In the genomic region with DNA sequence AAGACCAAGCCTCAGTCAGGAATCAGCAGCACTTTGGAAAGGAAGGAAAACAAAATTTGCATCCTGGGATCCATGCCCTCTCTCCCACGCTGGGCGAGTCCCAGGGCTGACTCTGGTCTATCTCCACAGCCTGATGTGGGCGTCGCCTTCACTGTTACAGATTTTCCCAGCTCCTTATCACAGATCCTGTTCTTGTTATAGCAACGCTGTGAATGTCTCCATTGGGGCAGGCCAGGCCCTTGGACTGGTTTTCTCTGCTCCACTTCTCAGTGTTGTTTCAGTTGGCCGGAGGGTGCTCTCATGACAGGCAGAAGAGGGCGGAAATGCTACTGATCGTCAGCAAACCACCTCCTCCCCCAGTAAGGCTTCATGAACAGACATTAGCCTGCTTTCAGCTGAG, we compare ENCODE assay signal across 11 cellular contexts.
DNase-seq lines count a peak whose midpoint lies in the region; ATAC-seq, FAIRE-seq and TF ChIP-seq lines count a peak whose summit lies in the region.
"Had no signal": no experiment of that assay in that cellular context is flagged by ENCODE, and none has a peak within 500 bp of the region (broad histone marks: within the 10 kb centered on the region; RNA-seq: fewer than 3 reads in every experiment).

No MANE protein-coding gene starts in this region.

- intact Hi-C loops in kidney (cut with DNase I): no loop called here
- intact Hi-C loops in psoas muscle (cut with DNase I): no loop called here

- no peaks in the 10 kb centered on the region for H3K23me2 ChIP-seq in H1 (ENCODE audit: low read depth, low read length)

- H3K4me2 ChIP-seq in H1 (ENCODE audit: insufficient read depth in 1 of 2, low read depth in 2 of 2, low read length in 2 of 2): no peak overlapping the region

- peak; percentile 48 for FAIRE-seq in H1 (lab: Jason Lieb, UNC)
- no peak for FAIRE-seq in kidney (lab: Jason Lieb, UNC)

- no peaks in the 10 kb centered on the region for H3K79me2 ChIP-seq in H1 (ENCODE audit: control insufficient read depth in 1 of 2, insufficient read depth in 2 of 2, low read length in 2 of 2)

- no peak overlapping the region for H3K4ac ChIP-seq in H1 (replicated peaks; ENCODE audit: insufficient read length, low read depth, low read length)

- H2AFZ ChIP-seq in H1 (ENCODE audit: low read length): peak overlapping the region; percentile 94

- H3K27ac ChIP-seq in H1 (ENCODE audit: low read depth, low read length) (no peak overlapping the region), kidney (ENCODE audit: low read depth in 2 of 2, low read length in 2 of 2) (no peak overlapping the region), psoas muscle (no peak overlapping the region)
- H3K27ac ChIP-seq: neutrophil had no signal

- WGBS in H1 (ENCODE audit: extremely low coverage in 1 of 2, insufficient coverage in 1 of 2, insufficient read length in 1 of 2, insufficient replicate concordance in 2 of 2, low coverage in 1 of 2, low lambda C conversion rate in 2 of 2, missing lambda C conversion rate in 1 of 2), 2 experiments: 73% methylated on average over 8 of the region's 8 CpGs; no CpG with 5 or more reads in 1 of the 2 experiments
- WGBS in psoas muscle, 3 donors: 54 to 59% (median 55%) methylated on average over 8 of the region's 8 CpGs

- H3K23ac ChIP-seq in H1 (ENCODE audit: insufficient read length): no peak overlapping the region

- H3K18ac ChIP-seq in H1 (ENCODE audit: extremely low read depth, low read length): no peak overlapping the region

- no peaks in the 10 kb centered on the region for H3K27me3 ChIP-seq in BE2C
- H3K27me3 ChIP-seq in H1 (replicated peaks in 1 of 4; ENCODE audit: control insufficient read depth in 3 of 4, extremely low read depth in 1 of 4, insufficient read depth in 3 of 4, low read length in 3 of 4): no peaks in the 10 kb centered on the region
- H3K27me3 ChIP-seq in psoas muscle (ENCODE audit: insufficient read depth in 3 of 3, low read length in 2 of 3): no peaks in the 10 kb centered on the region
- H3K27me3 ChIP-seq: neutrophil had no signal

- TF ChIP-seq POLR2A in H1 (IDR thresholded peaks at IDR 0.05; ENCODE audit: control extremely low read depth in 1 of 2, low read depth in 2 of 2, low read length in 2 of 2): no peak

- H2BK5ac ChIP-seq in H1 (ENCODE audit: low read depth, low read length): 0 out of 2 replicates have a peak overlapping the region, but pooled peaks have one; percentile 29

- CTCF ChIA-PET in H1 (lab: Charles Lee; ENCODE audit: partially characterized antibody): interaction anchor here (0.6 to 2.4 kb wide), 4 partner anchors 14 to 94 kb away, joined by 3 to 9 read pairs (median 4); no protein-coding TSS in a partner anchor

- H2BK12ac ChIP-seq in H1 (ENCODE audit: low read depth, low read length): peak overlapping the region; percentile 69; the same call in 1 of the 2 replicates

- no peak for TF ChIP-seq RAD21 in H1 (IDR thresholded peaks at IDR 0.05 in 1 of 2, conservative IDR thresholded peaks at IDR 0.05 in 1 of 2; ENCODE audit: low read depth in 2 of 2, low read length in 2 of 2)

- TF ChIP-seq EP300 in H1 (IDR thresholded peaks at IDR 0.05; ENCODE audit: borderline replicate concordance in 1 of 2, low read depth in 2 of 2, low read length in 2 of 2): no peak

- peak; percentile 14 for DNase-seq in BE2C
- no peak for DNase-seq in H1 (ENCODE audit: low read depth in 1 of 2, low spot score in 2 of 2)
- peak; percentile 83 for DNase-seq in kidney
- DNase-seq in psoas muscle: peak; percentile 17 to 46
- no peak for DNase-seq in NCI-H446 (lab: John Stamatoyannopoulos, UW)
- DNase-seq in epidermal melanocyte (ENCODE audit: insufficient read length, low spot score): no peak
- no peak for DNase-seq in NCI-H187 (lab: John Stamatoyannopoulos, UW)
- DNase-seq in DMS53 (lab: John Stamatoyannopoulos, UW): no peak
- DNase-seq: DMS79 had no signal

- no peak overlapping the region for H4K91ac ChIP-seq in H1 (replicated peaks; ENCODE audit: insufficient read length, low read length)

- no peak overlapping the region for H3K9ac ChIP-seq in H1 (replicated peaks in 1 of 4; ENCODE audit: extremely low read depth in 1 of 4, low read depth in 3 of 4, low read length in 3 of 4)
- H3K9ac ChIP-seq in kidney (ENCODE audit: low read length in 2 of 2): no peak overlapping the region

- H3K14ac ChIP-seq in H1 (ENCODE audit: insufficient read length): no peak overlapping the region

- H3K9me3 ChIP-seq in BE2C (no peaks in the 10 kb centered on the region), H1 (ENCODE audit: insufficient read depth in 2 of 2, low read depth in 1 of 2, low read length in 1 of 2) (no peaks in the 10 kb centered on the region), kidney (ENCODE audit: control insufficient read depth in 1 of 2, low read length in 2 of 2) (no peaks in the 10 kb centered on the region), psoas muscle (no peaks in the 10 kb centered on the region)
- H3K9me3 ChIP-seq: neutrophil had no signal

- H2BK15ac ChIP-seq in H1 (ENCODE audit: low read length): no peak overlapping the region

- H3K56ac ChIP-seq in H1 (replicated peaks; ENCODE audit: insufficient read length, low read depth, low read length): no peak overlapping the region

- H2BK120ac ChIP-seq in H1 (replicated peaks; ENCODE audit: low read depth, low read length): no peak overlapping the region

- H3K79me1 ChIP-seq in H1 (ENCODE audit: low read depth, low read length): no peaks in the 10 kb centered on the region

- H4K20me1 ChIP-seq in H1 (replicated peaks in 1 of 2; ENCODE audit: control insufficient read depth in 1 of 2, insufficient read depth in 2 of 2, low read length in 2 of 2): no peaks in the 10 kb centered on the region

- H4K5ac ChIP-seq in H1 (ENCODE audit: insufficient read length, low read depth, low read length): no peak overlapping the region

- TF ChIP-seq CTCF in BE2C (IDR thresholded peaks at IDR 0.05; ENCODE audit: low read depth, low read length): no peak
- TF ChIP-seq CTCF in H1 (IDR thresholded peaks at IDR 0.05; ENCODE audit: control extremely low read depth in 1 of 3, insufficient read depth in 1 of 3, low read depth in 1 of 3, low read length in 3 of 3): no peak
- TF ChIP-seq CTCF in kidney (IDR thresholded peaks at IDR 0.05; ENCODE audit: borderline replicate concordance, extremely low read depth, insufficient read depth): no peak
- TF ChIP-seq CTCF in psoas muscle (IDR thresholded peaks at IDR 0.05): no peak

- POLR2A ChIA-PET in H1 (lab: Charles Lee; ENCODE audit: partially characterized antibody): interaction anchor here (1.9 kb wide), 1 partner anchor 14 kb away, joined by 7 read pairs; no protein-coding TSS in a partner anchor

- no peaks in the 10 kb centered on the region for H3K4me1 ChIP-seq in BE2C
- peaks cover 0 to 3% (median 1%) of the 10 kb centered on the region in 4 experiments; a peak in 3 of 7 replicates for H3K4me1 ChIP-seq in H1 (replicated peaks in 1 of 4; ENCODE audit: control insufficient read depth in 3 of 4, insufficient read depth in 4 of 4, low read length in 3 of 4)
- H3K4me1 ChIP-seq in kidney (ENCODE audit: control insufficient read depth in 1 of 2, insufficient read depth in 1 of 2, low read depth in 1 of 2, low read length in 2 of 2): no peaks in the 10 kb centered on the region
- H3K4me1 ChIP-seq in psoas muscle: no peaks in the 10 kb centered on the region

- no peak overlapping the region for H2AK5ac ChIP-seq in H1 (ENCODE audit: low read depth, low read length)

- no peak overlapping the region for H2BK20ac ChIP-seq in H1 (ENCODE audit: low read length)

- H4K8ac ChIP-seq in H1 (ENCODE audit: extremely low read depth, insufficient read depth, low read length): no peak overlapping the region

- no peak overlapping the region for H3K4me3 ChIP-seq in BE2C (ENCODE audit: low read depth, low read length)
- no peak overlapping the region for H3K4me3 ChIP-seq in H1 (ENCODE audit: extremely low read depth in 1 of 4, insufficient read depth in 2 of 4, low read depth in 3 of 4, low read length in 4 of 4)
- no peak overlapping the region for H3K4me3 ChIP-seq in kidney (ENCODE audit: low read length in 2 of 2)
- H3K4me3 ChIP-seq in psoas muscle: no peak overlapping the region

- no peak for ATAC-seq in psoas muscle
- ATAC-seq: Panc1 had no signal

- H3K36me3 ChIP-seq in BE2C (no peaks in the 10 kb centered on the region), H1 (ENCODE audit: control insufficient read depth in 2 of 4, insufficient read depth in 4 of 4, low read length in 3 of 4) (no peaks in the 10 kb centered on the region), kidney (ENCODE audit: control insufficient read depth in 1 of 2, insufficient read depth in 2 of 2, low read length in 2 of 2) (no peaks in the 10 kb centered on the region), psoas muscle (ENCODE audit: insufficient read depth in 1 of 2, low read depth in 1 of 2) (no peaks in the 10 kb centered on the region)
- H3K36me3 ChIP-seq: neutrophil had no signal

TF ChIP-seq in H1, 55 proteins besides CTCF, POLR2A, EP300 and RAD21 (continues in another document):
- TF ChIP-seq CHD2 (IDR thresholded peaks at IDR 0.05; ENCODE audit: low read length) (no peak), SP1 (IDR thresholded peaks at IDR 0.05; ENCODE audit: low read depth, low read length) (no peak), TAF7 (optimal IDR thresholded peaks at IDR 0.05; ENCODE audit: borderline replicate concordance, low read depth, low read length) (no peak), GABPA (IDR thresholded peaks at IDR 0.05; ENCODE audit: borderline replicate concordance, insufficient read depth, low read length) (no peak), KDM1A (IDR thresholded peaks at IDR 0.05; ENCODE audit: borderline replicate concordance, low read length) (no peak), POU5F1 (IDR thresholded peaks at IDR 0.05; ENCODE audit: low read depth, low read length) (no peak), HDAC2 (IDR thresholded peaks at IDR 0.05; ENCODE audit: borderline replicate concordance in 1 of 2, low read depth in 2 of 2, low read length in 2 of 2) (no peak), SIX5 (IDR thresholded peaks at IDR 0.05; ENCODE audit: low read depth, low read length) (no peak), SUZ12 (IDR thresholded peaks at IDR 0.05; ENCODE audit: low read length) (no peak), NANOG (IDR thresholded peaks at IDR 0.05; ENCODE audit: insufficient read depth, low read depth, low read length, poor library complexity, severe bottlenecking) (no peak), PHF8 (conservative IDR thresholded peaks at IDR 0.05; ENCODE audit: low read depth, low read length) (no peak), TAF1 (IDR thresholded peaks at IDR 0.05; ENCODE audit: low read depth, low read length) (no peak), BRCA1 (IDR thresholded peaks at IDR 0.05; ENCODE audit: low read depth, low read length) (no peak), CBX8 (IDR thresholded peaks at IDR 0.05; ENCODE audit: borderline replicate concordance, low read depth, low read length) (no peak)
- TF ChIP-seq, protein P1, sequence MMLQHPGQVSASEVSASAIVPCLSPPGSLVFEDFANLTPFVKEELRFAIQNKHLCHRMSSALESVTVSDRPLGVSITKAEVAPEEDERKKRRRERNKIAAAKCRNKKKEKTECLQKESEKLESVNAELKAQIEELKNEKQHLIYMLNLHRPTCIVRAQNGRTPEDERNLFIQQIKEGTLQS (IDR thresholded peaks at IDR 0.05; ENCODE audit: insufficient read depth, low read depth, low read length): no peak

Comparison
In these comparisons a context has a peak if more than half of its experiments do, and no peak if none do; other contexts are left out.
1. DNase-seq: peak in BE2C (single experiment), kidney (single experiment) and psoas muscle (2 of 2); none in H1 (0 of 2), NCI-H446 (0 of 2), epidermal melanocyte (single experiment), NCI-H187 (0 of 2) and DMS53 (single experiment).